In the genomic region with DNA sequence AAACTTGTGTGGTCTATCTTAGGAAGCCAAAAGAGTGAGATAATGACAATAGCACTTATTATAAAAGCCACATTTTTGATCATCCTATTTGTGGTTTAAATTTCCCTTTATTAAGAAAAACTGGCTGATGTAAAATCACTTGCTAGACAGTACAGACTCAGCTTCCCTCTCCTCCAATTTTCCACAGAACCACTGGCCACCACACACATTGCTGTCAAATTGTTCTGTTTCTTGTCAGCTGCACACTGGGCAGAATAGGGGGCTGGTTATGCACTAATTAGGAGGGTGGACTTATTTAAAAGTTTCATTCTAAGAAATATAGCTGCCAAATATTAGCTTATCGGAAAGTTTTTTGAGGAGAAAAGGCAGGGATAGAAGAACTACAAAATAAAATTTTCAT, we compare ENCODE assay signal across 21 cellular contexts.
A peak's percentile ranks its signal among the peaks of the same experiment; 100 is the strongest.
DNase-seq lines count a peak whose midpoint lies in the region; ATAC-seq and TF ChIP-seq lines count a peak whose summit lies in the region.
"Had no signal": no experiment of that assay in that cellular context is flagged by ENCODE, and none has a peak within 500 bp of the region (broad histone marks: within the 10 kb centered on the region; RNA-seq: fewer than 3 reads in every experiment).

No MANE protein-coding gene starts in this region.

- H3K4me1 ChIP-seq in left lung = no peaks in the 10 kb centered on the region
- H3K4me1 ChIP-seq: BE2C, BLaER1 had no signal

- ATAC-seq in left lung = peak; percentile 59
- ATAC-seq in GM21360 (IDR thresholded peaks at IDR 0.05; ENCODE audit: unreplicated experiment) = no peak

- in situ Hi-C loops in SK-MEL-5 (cut with HindIII; ENCODE audit: low pct_unique_long_range_greater_than_20kb, low sequenced_read_pairs) = no loop called here

- intact Hi-C loops in left lung (cut with DNase I) = no loop called here

- DNase-seq in SK-MEL-5 (ENCODE audit: low read depth, low spot score) (peak; percentile 55), left lung (no peak), pons (ENCODE audit: low spot score) (peak; percentile 14), coronary artery (ENCODE audit: low spot score) (no peak), iPS-NIHi11 (ENCODE audit: low spot score) (no peak)
- DNase-seq in stimulated activated CD4-positive, alpha-beta T cell treated with anti-CD3 and anti-CD28 coated beads, Interleukin-4, amount 100 ng/mL, for 1 hour = no peak
- DNase-seq: 8988T; ACHN; BE2C; C1 segment of cervical spinal cord; CD4-positive, alpha-beta memory T cell; CD4-positive, CD25-positive, alpha-beta regulatory T cell; CD8-positive, alpha-beta memory T cell; COR-L47; DMS 273 treated with DMSO at 0.1 percent for 48 hours; DMS153; DMS53; DMS79; GF-D8 had no signal

- no peaks in the 10 kb centered on the region for H3K36me3 ChIP-seq in left lung
- H3K36me3 ChIP-seq: BE2C, BLaER1 had no signal

- peaks cover 0 to 5% of the 10 kb centered on the region in 2 donors for H3K9me3 ChIP-seq in left lung
- H3K9me3 ChIP-seq: BE2C, BLaER1 had no signal

- H3K27ac ChIP-seq in left lung = no peak overlapping the region
- no peak overlapping the region for H3K27ac ChIP-seq in coronary artery
- H3K27ac ChIP-seq: BLaER1 had no signal

- no peak for TF ChIP-seq CTCF in left lung (IDR thresholded peaks at IDR 0.05)
- TF ChIP-seq CTCF in coronary artery (IDR thresholded peaks at IDR 0.05) = no peak

- H3K27me3 ChIP-seq in left lung = no peaks in the 10 kb centered on the region
- H3K27me3 ChIP-seq: BE2C, BLaER1 had no signal

- H3K4me3 ChIP-seq in left lung = no peak overlapping the region
- no peak overlapping the region for H3K4me3 ChIP-seq in coronary artery
- H3K4me3 ChIP-seq: BLaER1 had no signal

Comparison
In these comparisons a context has a peak if more than half of its experiments do, and no peak if none do; other contexts are left out.
1. DNase-seq: peak in SK-MEL-5 (single experiment) and pons (single experiment); none in left lung (0 of 2), coronary artery (single experiment), stimulated activated CD4-positive, alpha-beta T cell treated with anti-CD3 and anti-CD28 coated beads, Interleukin-4, amount 100 ng/mL, for 1 hour (single experiment) and iPS-NIHi11 (single experiment).